In genomic region chr1:100538935-100539835, GRCh38 we compare ENCODE assay signal across 10 cellular contexts. TPM values are rescaled to one million over a fixed set of nuclear protein-coding genes. Genes with fewer than 3 reads are reported as not detected.
DNase-seq lines count a peak whose midpoint lies in the region; ATAC-seq, FAIRE-seq and TF ChIP-seq lines count a peak whose summit lies in the region.
"Had no signal": no experiment of that assay in that cellular context is flagged by ENCODE, and none has a peak within 500 bp of the region (broad histone marks: within the 10 kb centered on the region; RNA-seq: fewer than 3 reads in every experiment).

No MANE protein-coding gene starts in this region.

- TF ChIP-seq EP300 in A549 (IDR thresholded peaks at IDR 0.05) (no peak), SK-N-SH (IDR thresholded peaks at IDR 0.05; ENCODE audit: borderline replicate concordance in 1 of 2, low read depth in 1 of 2, low read length in 1 of 2) (no peak)

- TF ChIP-seq POLR2A in A549 (IDR thresholded peaks at IDR 0.05; ENCODE audit: low read length), result no peak

- H3K4me3 ChIP-seq in A549, result peak overlapping the region; percentile 44
- H3K4me3 ChIP-seq in SK-N-SH (ENCODE audit: low read depth in 2 of 2, low read length in 1 of 2), result peak overlapping the region; percentile 36 to 60
- H3K4me3 ChIP-seq in liver (ENCODE audit: low read depth in 1 of 3, low read length in 3 of 3), result peak overlapping the region; percentile 66 to 77 (median 69)

- no peaks in the 10 kb centered on the region for H3K9me3 Mint-ChIP-seq in chondrocyte (ENCODE audit: low read depth)
- no peaks in the 10 kb centered on the region for H3K9me3 Mint-ChIP-seq in stimulated activated effector memory CD8-positive, alpha-beta T cell treated with anti-CD3 and anti-CD28 coated beads, Interleukin-12 subunit alpha, Interleukin-12 subunit beta, amount 100 ng/mL, for 72 hours

- H3K4me1 Mint-ChIP-seq in chondrocyte (ENCODE audit: low read depth), result peaks cover 8% of the 10 kb centered on the region
- peaks cover 34% of the 10 kb centered on the region for H3K4me1 Mint-ChIP-seq in stimulated activated effector memory CD8-positive, alpha-beta T cell treated with anti-CD3 and anti-CD28 coated beads, Interleukin-12 subunit alpha, Interleukin-12 subunit beta, amount 100 ng/mL, for 72 hours

- FAIRE-seq in A549 (lab: Jason Lieb, UNC), result no peak
- FAIRE-seq: GM18507 had no signal

- H3K9me3 ChIP-seq in A549, result no peaks in the 10 kb centered on the region
- no peaks in the 10 kb centered on the region for H3K9me3 ChIP-seq in SK-N-SH
- H3K9me3 ChIP-seq in liver (ENCODE audit: control insufficient read depth in 4 of 4, low read length in 3 of 4), result no peaks in the 10 kb centered on the region

- DNase-seq in A549 (ENCODE audit: low read depth in 1 of 2, low spot score in 1 of 2) (peak in 1 of 2 experiments; percentile 7), SK-N-SH (peak; percentile 77), chondrocyte (ENCODE audit: low spot score) (no peak)
- DNase-seq in stimulated activated effector memory CD8-positive, alpha-beta T cell treated with anti-CD3 and anti-CD28 coated beads, Interleukin-12 subunit alpha, Interleukin-12 subunit beta, amount 100 ng/mL, for 72 hours (ENCODE audit: low spot score in 2 of 2), result peak; percentile 15 to 64

- H3K27ac ChIP-seq in A549 (peak overlapping the region in 1 of 2 experiments; percentile 59; a peak in 3 of 6 replicates), SK-N-SH (ENCODE audit: low read depth in 2 of 2, low read length in 1 of 2) (no peak overlapping the region), liver (ENCODE audit: low read depth in 1 of 2, low read length in 2 of 2) (peak overlapping the region; percentile 83 to 88)

- peak overlapping the region; percentile 96 for H3K4me2 ChIP-seq in A549
- H3K4me2 ChIP-seq in SK-N-SH, result peak overlapping the region; percentile 86

- CTCF ChIA-PET in A549 (lab: Yijun Ruan, JAX), result interaction anchor here (1.2 kb wide), 1 partner anchor 329 kb away, joined by 4 read pairs; no protein-coding TSS in a partner anchor
- CTCF ChIA-PET in SK-N-SH (lab: Yijun Ruan, JAX), result interaction anchor here (0.9 to 3.2 kb wide), 7 partner anchors 9 to 330 kb away, joined by 3 to 13 read pairs (median 4); no protein-coding TSS in a partner anchor

- TF ChIP-seq RAD21 in A549 (conservative IDR thresholded peaks at IDR 0.05 in 1 of 2, IDR thresholded peaks at IDR 0.05 in 1 of 2) (no peak), SK-N-SH (IDR thresholded peaks at IDR 0.05; ENCODE audit: low read length) (no peak), liver (IDR thresholded peaks at IDR 0.05) (peak; percentile 38 to 46)

- ATAC-seq in A549 (peak; percentile 75 to 81), GM18511 (IDR thresholded peaks at IDR 0.05; ENCODE audit: unreplicated experiment) (peak; percentile 15), HG03378 (IDR thresholded peaks at IDR 0.05; ENCODE audit: unreplicated experiment) (no peak), HG02763 (IDR thresholded peaks at IDR 0.05; ENCODE audit: unreplicated experiment) (no peak)
- peak; percentile 60 for ATAC-seq in stimulated activated effector memory CD8-positive, alpha-beta T cell treated with anti-CD3 and anti-CD28 coated beads, Interleukin-12 subunit alpha, Interleukin-12 subunit beta, amount 100 ng/mL, for 72 hours

- H3K79me2 ChIP-seq in SK-N-SH (ENCODE audit: insufficient read depth), result no peaks in the 10 kb centered on the region

- H3K36me3 ChIP-seq in SK-N-SH (replicated peaks in 1 of 2; ENCODE audit: control insufficient read depth in 1 of 2, insufficient read depth in 2 of 2, low read length in 1 of 2) (no peaks in the 10 kb centered on the region), liver (ENCODE audit: control insufficient read depth in 4 of 4, insufficient read depth in 3 of 4, low read depth in 1 of 4, low read length in 3 of 4) (no peaks in the 10 kb centered on the region)

- no peak for TF ChIP-seq CTCF in A549 (IDR thresholded peaks at IDR 0.05)
- peak; percentile 28 for TF ChIP-seq CTCF in SK-N-SH (IDR thresholded peaks at IDR 0.05)
- TF ChIP-seq CTCF in chondrocyte (IDR thresholded peaks at IDR 0.05), result peak; percentile 60
- TF ChIP-seq CTCF in liver (IDR thresholded peaks at IDR 0.05; ENCODE audit: low read depth, low read length, missing input control), result peak; percentile 17

- H3K27me3 ChIP-seq in SK-N-SH (ENCODE audit: insufficient read depth) (no peaks in the 10 kb centered on the region), liver (ENCODE audit: control insufficient read depth in 4 of 4, insufficient read depth in 4 of 4, low read length in 3 of 4) (no peaks in the 10 kb centered on the region)

- H3K27ac Mint-ChIP-seq in chondrocyte (ENCODE audit: unreplicated experiment), result no peak overlapping the region
- no peak overlapping the region for H3K27ac Mint-ChIP-seq in stimulated activated effector memory CD8-positive, alpha-beta T cell treated with anti-CD3 and anti-CD28 coated beads, Interleukin-12 subunit alpha, Interleukin-12 subunit beta, amount 100 ng/mL, for 72 hours

- H3F3A ChIP-seq in SK-N-SH (replicated peaks; ENCODE audit: insufficient read depth), result no peaks in the 10 kb centered on the region

- H3K27me3 Mint-ChIP-seq in chondrocyte (ENCODE audit: low read depth), result peaks cover 52% of the 10 kb centered on the region

- H3K36me3 Mint-ChIP-seq in chondrocyte (ENCODE audit: low read depth), result no peaks in the 10 kb centered on the region
- no peaks in the 10 kb centered on the region for H3K36me3 Mint-ChIP-seq in stimulated activated effector memory CD8-positive, alpha-beta T cell treated with anti-CD3 and anti-CD28 coated beads, Interleukin-12 subunit alpha, Interleukin-12 subunit beta, amount 100 ng/mL, for 72 hours

- no peaks in the 10 kb centered on the region for H3K9me2 ChIP-seq in SK-N-SH

- H4K20me1 ChIP-seq in SK-N-SH (ENCODE audit: insufficient read depth), result no peaks in the 10 kb centered on the region

- POLR2A ChIA-PET in A549 (lab: Yijun Ruan, JAX) (no interaction called here), SK-N-SH (lab: Yijun Ruan, JAX) (no interaction called here)

- 12% methylated on average over 3 of the region's 101 CpGs for WGBS in A549 (ENCODE audit: missing lambda C conversion rate)
- WGBS in SK-N-SH (ENCODE audit: low lambda C conversion rate), result 11% methylated on average over 5 of the region's 101 CpGs
- 2% methylated on average over 101 of the region's 101 CpGs for WGBS in liver

- H3K4me1 ChIP-seq in A549, result peaks cover 9% of the 10 kb centered on the region; the same call in 1 of the 3 replicates
- H3K4me1 ChIP-seq in SK-N-SH (ENCODE audit: control insufficient read depth in 1 of 2, insufficient read depth in 2 of 2, low read depth in 1 of 2, low read length in 1 of 2), result peaks cover 0 to 26% of the 10 kb centered on the region in 2 experiments; a peak in 2 of 4 replicates
- H3K4me1 ChIP-seq in liver (ENCODE audit: control insufficient read depth in 4 of 4, insufficient read depth in 4 of 4, low read length in 3 of 4), result peaks cover 9 to 33% (median 17%) of the 10 kb centered on the region in 4 donors

- peak overlapping the region; percentile 89; the same call in 1 of the 2 replicates for H2AFZ ChIP-seq in SK-N-SH (ENCODE audit: low read depth)

- H3K9ac ChIP-seq in SK-N-SH, result no peak overlapping the region
- H3K9ac ChIP-seq in liver (ENCODE audit: low read depth in 1 of 2, low read length in 2 of 2), result peak overlapping the region; percentile 1 to 70

- peak overlapping the region; percentile 55 for H3K4me3 Mint-ChIP-seq in chondrocyte (ENCODE audit: unreplicated experiment)
- peak overlapping the region; percentile 58 for H3K4me3 Mint-ChIP-seq in stimulated activated effector memory CD8-positive, alpha-beta T cell treated with anti-CD3 and anti-CD28 coated beads, Interleukin-12 subunit alpha, Interleukin-12 subunit beta, amount 100 ng/mL, for 72 hours

TF ChIP-seq in A549, 52 proteins besides CTCF, POLR2A, EP300 and RAD21 (continues in another document):
- no peak for TF ChIP-seq ELK1 (IDR thresholded peaks at IDR 0.05; ENCODE audit: low read depth, low read length)

TF ChIP-seq in SK-N-SH, 30 proteins besides CTCF, POLR2A, EP300 and RAD21:
- TF ChIP-seq RCOR1 (IDR thresholded peaks at IDR 0.05; ENCODE audit: low read length) (no peak), MAX (IDR thresholded peaks at IDR 0.05; ENCODE audit: low read depth) (0 out of 2 replicates have a peak, but pooled peaks have one; percentile 2)

TF ChIP-seq in liver, 16 proteins besides CTCF, POLR2A, EP300 and RAD21 (continues in another document):
- TF ChIP-seq MAX (IDR thresholded peaks at IDR 0.05) (no peak), FOXA1 (IDR thresholded peaks at IDR 0.05) (no peak), SP1 (IDR thresholded peaks at IDR 0.05) (no peak), GABPA (IDR thresholded peaks at IDR 0.05 in 1 of 2, conservative IDR thresholded peaks at IDR 0.05 in 1 of 2) (no peak), ATF3 (IDR thresholded peaks at IDR 0.05) (no peak)

RNA-seq across cellular contexts. Expression of gene GPR88, which starts 1.2 kb away (rescaled TPM):
- polyA plus RNA-seq in A549 (2011; rRNA removed), result not detected in 2 replicates
- not detected in 2 replicates for polyA plus RNA-seq in A549 (2012; cell fraction: cytosol; rRNA removed)
- 0.02 TPM in 1 of 2 replicates, not detected in the other for polyA plus RNA-seq in A549 (2012; cell fraction: nucleus; rRNA removed)
- not detected in 3 replicates for polyA plus RNA-seq in A549 (2017; fragmentation: RNase III; extraction: RNeasy Plus Mini Kit Qiagen cat#74134 plus additional on column Dnase treatment)
- not detected in 2 replicates for polyA minus RNA-seq in A549 (2011; rRNA and poly(A)+ RNA removed)
- polyA plus RNA-seq in SK-N-SH (2012; rRNA removed), result 0.03 TPM in 2 replicates
- 0.05 and 0.07 TPM in 2 replicates for polyA plus RNA-seq in SK-N-SH (2012; cell fraction: cytosol; rRNA removed)
- 0.02 TPM in 1 of 2 replicates, not detected in the other for polyA plus RNA-seq in SK-N-SH (2012; cell fraction: nucleus; rRNA removed)
- total RNA-seq in chondrocyte, result not detected in 3 replicates
- 1 to 10 TPM in 1 of 2 donors, under 1 TPM in 1; 0.75 to 1.7 TPM for total RNA-seq in liver
- polyA plus RNA-seq in liver, result 1 to 10 TPM in 1 of 2 donors, under 1 TPM in 1; 0.96 to 3.9 TPM
- total RNA-seq: dermis microvascular lymphatic vessel endothelial cell had no signal

Comparison
In these comparisons a context has a peak if more than half of its experiments do, and no peak if none do; other contexts are left out.
1. ATAC-seq: peak in A549 (2 of 2), GM18511 (single experiment) and stimulated activated effector memory CD8-positive, alpha-beta T cell treated with anti-CD3 and anti-CD28 coated beads, Interleukin-12 subunit alpha, Interleukin-12 subunit beta, amount 100 ng/mL, for 72 hours (single experiment); none in HG03378 (single experiment) and HG02763 (single experiment).
2. H3K27ac ChIP-seq: peak in liver (2 of 2); none in SK-N-SH (0 of 2).
3. Of the 12 proteins assayed by ChIP-seq in both A549 and SK-N-SH: peak only in A549: none; only in SK-N-SH: CTCF; in both: MAX; in neither: 10.
4. Peak in every context shown above with its lines, with median percentiles within 50 percentile points of each other: H3K4me3 ChIP-seq.